ENCODE assay signal across 9 cellular contexts in the genomic region with DNA sequence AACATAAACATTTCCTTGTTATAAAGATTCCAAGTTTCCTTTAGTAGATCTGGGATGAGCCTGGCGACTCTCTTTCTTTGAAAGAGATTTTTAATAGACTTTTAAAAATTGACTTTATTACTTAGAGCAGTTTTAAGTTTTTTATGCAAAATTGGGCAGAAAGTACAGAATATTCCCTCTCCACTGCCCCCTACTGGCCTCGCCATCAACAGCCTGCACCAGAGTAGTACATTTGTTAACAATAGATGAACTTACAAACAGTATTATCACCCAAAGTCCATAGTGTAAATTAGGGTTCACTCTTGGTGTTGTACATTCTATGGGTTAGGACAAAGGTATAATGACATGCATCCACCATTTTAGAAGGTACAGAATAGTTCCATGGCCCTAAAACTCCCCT. TPM values are rescaled to one million over a fixed set of nuclear protein-coding genes. Genes with fewer than 3 reads are reported as not detected.
DNase-seq lines count a peak whose midpoint lies in the region; ATAC-seq and TF ChIP-seq lines count a peak whose summit lies in the region.
"Had no signal": no experiment of that assay in that cellular context is flagged by ENCODE, and none has a peak within 500 bp of the region (broad histone marks: within the 10 kb centered on the region; RNA-seq: fewer than 3 reads in every experiment).

No MANE protein-coding gene starts in this region.

- H3K4me3 ChIP-seq in upper lobe of right lung, result no peak overlapping the region

- no peaks in the 10 kb centered on the region for H3K36me3 ChIP-seq in upper lobe of right lung

- H3K4me1 ChIP-seq in foreskin keratinocyte (no peaks in the 10 kb centered on the region), upper lobe of right lung (no peaks in the 10 kb centered on the region)

- TF ChIP-seq POLR2A in GM18505 (IDR thresholded peaks at IDR 0.05; ENCODE audit: borderline replicate concordance, extremely low read depth, insufficient read depth, insufficient read length), result no peak

- H3K27me3 ChIP-seq in foreskin keratinocyte (peaks cover 5% of the 10 kb centered on the region), upper lobe of right lung (no peaks in the 10 kb centered on the region)

- CTCF ChIA-PET in WTC11 (lab: Charles Lee), result interaction anchor here (0.6 to 3.2 kb wide), 9 partner anchors 9 to 685 kb away, joined by 3 to 14 read pairs (median 3); partner anchors contain the start of gene RAB3GAP1

- H3K27me3 Mint-ChIP-seq in natural killer cell (ENCODE audit: low read depth in 2 of 2) (peaks cover 49 to 78% of the 10 kb centered on the region in 2 donors), WTC11 (ENCODE audit: low read depth) (no peaks in the 10 kb centered on the region)
- H3K27me3 Mint-ChIP-seq in natural killer cell treated with Interleukin-12 subunit alpha and Interleukin-12 subunit beta and Interleukin-15 and Interleukin-18, amount 100 ng/mL, for 72 hours, result peaks cover 40 to 66% of the 10 kb centered on the region in 2 donors

- H3K27ac Mint-ChIP-seq in natural killer cell (no peak overlapping the region), WTC11 (no peak overlapping the region)
- no peak overlapping the region for H3K27ac Mint-ChIP-seq in natural killer cell treated with Interleukin-12 subunit alpha and Interleukin-12 subunit beta and Interleukin-15 and Interleukin-18, amount 100 ng/mL, for 72 hours

- peak; percentile 54 for TF ChIP-seq CTCF in natural killer cell (IDR thresholded peaks at IDR 0.05)
- peak; percentile 49; the same call in 1 of the 2 replicates for TF ChIP-seq CTCF in WTC11 (IDR thresholded peaks at IDR 0.05)
- peak; percentile 61 for TF ChIP-seq CTCF in foreskin keratinocyte (conservative IDR thresholded peaks at IDR 0.05)
- TF ChIP-seq CTCF in upper lobe of right lung (IDR thresholded peaks at IDR 0.05), result peak; percentile 54

- POLR2A ChIA-PET in WTC11 (lab: Charles Lee), result no interaction called here

- H3K4me3 Mint-ChIP-seq in natural killer cell, result no peak overlapping the region
- no peak overlapping the region for H3K4me3 Mint-ChIP-seq in natural killer cell treated with Interleukin-12 subunit alpha and Interleukin-12 subunit beta and Interleukin-15 and Interleukin-18, amount 100 ng/mL, for 72 hours
- H3K4me3 Mint-ChIP-seq in WTC11, result no peak overlapping the region

- no peaks in the 10 kb centered on the region for H3K36me3 Mint-ChIP-seq in natural killer cell
- H3K36me3 Mint-ChIP-seq in natural killer cell treated with Interleukin-12 subunit alpha and Interleukin-12 subunit beta and Interleukin-15 and Interleukin-18, amount 100 ng/mL, for 72 hours, result no peaks in the 10 kb centered on the region
- H3K36me3 Mint-ChIP-seq in WTC11, result no peaks in the 10 kb centered on the region

- no peaks in the 10 kb centered on the region for H3K9me3 ChIP-seq in upper lobe of right lung

- ATAC-seq in natural killer cell, result peak in 1 of 3 donors; percentile 49
- no peak for ATAC-seq in natural killer cell treated with Interleukin-12 subunit alpha and Interleukin-12 subunit beta and Interleukin-15 and Interleukin-18, amount 100 ng/mL, for 72 hours
- ATAC-seq in WTC11, result no peak
- ATAC-seq in foreskin keratinocyte, result no peak
- no peak for ATAC-seq in upper lobe of right lung
- ATAC-seq in GM18505 (IDR thresholded peaks at IDR 0.05; ENCODE audit: unreplicated experiment), result no peak

- intact Hi-C loops in natural killer cell (cut with micrococcal nuclease) (no loop called here), upper lobe of right lung (cut with DNase I) (no loop called here)

- DNase-seq in natural killer cell (no peak), WTC11 (ENCODE audit: low spot score) (peak; percentile 29), foreskin keratinocyte (no peak), upper lobe of right lung (no peak), GM03348 (ENCODE audit: low spot score) (no peak), NCI-H2196 (lab: John Stamatoyannopoulos, UW; ENCODE audit: unreplicated experiment) (no peak)
- no peak for DNase-seq in natural killer cell treated with Interleukin-12 subunit alpha and Interleukin-12 subunit beta and Interleukin-15 and Interleukin-18, amount 100 ng/mL, for 72 hours (ENCODE audit: low spot score)
- DNase-seq: NCI-H774 had no signal

- H3K4me1 Mint-ChIP-seq in natural killer cell, result no peaks in the 10 kb centered on the region
- H3K4me1 Mint-ChIP-seq in natural killer cell treated with Interleukin-12 subunit alpha and Interleukin-12 subunit beta and Interleukin-15 and Interleukin-18, amount 100 ng/mL, for 72 hours (ENCODE audit: low read depth in 2 of 2), result no peaks in the 10 kb centered on the region
- H3K4me1 Mint-ChIP-seq in WTC11, result no peaks in the 10 kb centered on the region

- no peaks in the 10 kb centered on the region for H3K9me3 Mint-ChIP-seq in natural killer cell
- no peaks in the 10 kb centered on the region for H3K9me3 Mint-ChIP-seq in natural killer cell treated with Interleukin-12 subunit alpha and Interleukin-12 subunit beta and Interleukin-15 and Interleukin-18, amount 100 ng/mL, for 72 hours
- H3K9me3 Mint-ChIP-seq in WTC11, result peaks cover 3% of the 10 kb centered on the region; the same call in 1 of the 2 replicates

- no peak overlapping the region for H3K27ac ChIP-seq in foreskin keratinocyte
- no peak overlapping the region for H3K27ac ChIP-seq in upper lobe of right lung

TF ChIP-seq in WTC11, 78 proteins besides CTCF, POLR2A, EP300 and RAD21:
- TF ChIP-seq SOX15 (CRISPR knock-in tag; IDR thresholded peaks at IDR 0.05) (no peak), ZNF317 (CRISPR knock-in tag; IDR thresholded peaks at IDR 0.05; ENCODE audit: borderline replicate concordance, low read depth) (no peak), RORB (CRISPR knock-in tag; IDR thresholded peaks at IDR 0.05) (no peak), GTF2I (CRISPR knock-in tag; conservative IDR thresholded peaks at IDR 0.05) (no peak), CREM (CRISPR knock-in tag; IDR thresholded peaks at IDR 0.05) (no peak), CREB1 (CRISPR knock-in tag; IDR thresholded peaks at IDR 0.05) (no peak), ATF1 (CRISPR knock-in tag; IDR thresholded peaks at IDR 0.05) (no peak), ZNF671 (CRISPR knock-in tag; IDR thresholded peaks at IDR 0.05) (no peak), HMGA2 (CRISPR knock-in tag; IDR thresholded peaks at IDR 0.05) (no peak), FOXP1 (CRISPR knock-in tag; IDR thresholded peaks at IDR 0.05; ENCODE audit: borderline replicate concordance) (no peak)

RNA-seq across cellular contexts. Expression of gene MAP3K19, which starts 3.9 kb away (rescaled TPM):
- not detected for total RNA-seq in natural killer cell
- total RNA-seq in natural killer cell treated with Interleukin-12 subunit alpha and Interleukin-12 subunit beta and Interleukin-15 and Interleukin-18, amount 100 ng/mL, for 72 hours, result not detected
- not detected in 3 replicates for total RNA-seq in WTC11 (2021)
- not detected in 2 replicates for total RNA-seq in foreskin keratinocyte
- polyA plus RNA-seq in foreskin keratinocyte, result not detected in 2 replicates
- total RNA-seq in upper lobe of right lung, result not detected

RNA-seq across cellular contexts. Expression of gene RAB3GAP1, which starts 8.7 kb away (rescaled TPM):
- total RNA-seq in natural killer cell (10 to 100 TPM in 1 of 3 donors, 1 to 10 TPM in 2; 9.6 to 12.6 (median 9.8) TPM), WTC11 (2021) (25.3 to 28.6 TPM (median 27.6 TPM) in 3 replicates), foreskin keratinocyte (54.5 and 58.8 TPM in 2 replicates), upper lobe of right lung (47.8 TPM)
- total RNA-seq in natural killer cell treated with Interleukin-12 subunit alpha and Interleukin-12 subunit beta and Interleukin-15 and Interleukin-18, amount 100 ng/mL, for 72 hours, result 10 to 100 TPM; 10.9 to 11.4 TPM
- polyA plus RNA-seq in foreskin keratinocyte, result 25.6 and 26.3 TPM in 2 replicates
